In the genomic region with DNA sequence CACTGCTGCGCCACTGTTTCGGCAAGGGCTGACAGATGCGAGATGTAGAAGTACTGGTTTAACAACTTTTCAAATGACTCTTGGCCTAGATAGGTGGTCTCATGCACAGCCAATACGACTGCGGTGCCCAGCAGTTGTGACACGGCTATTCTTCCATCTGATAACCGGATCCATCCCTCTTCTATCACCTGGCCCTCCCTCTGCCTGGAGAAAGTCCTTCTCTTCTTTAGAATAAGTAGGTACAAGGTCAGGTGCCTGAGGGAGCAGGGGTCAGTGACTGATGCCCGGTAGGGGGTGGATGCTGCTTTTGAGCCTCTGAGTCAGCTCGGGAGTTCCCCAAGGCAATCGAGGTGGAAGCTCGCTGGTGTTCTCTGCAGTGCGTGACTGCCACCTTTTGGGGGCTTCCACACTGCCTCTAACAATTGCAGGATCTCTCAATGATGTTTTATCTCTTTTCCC, we compare ENCODE assay signal across 7 cellular contexts.
DNase-seq lines count a peak whose midpoint lies in the region; ATAC-seq and TF ChIP-seq lines count a peak whose summit lies in the region.

No MANE protein-coding gene starts in this region.

- DNase-seq in GM06990 (ENCODE audit: extremely low read depth, insufficient read length) = no peak
- peak in 1 of 3 donors; percentile 43 for DNase-seq in right lobe of liver
- no peak for DNase-seq in activated naive CD4-positive, alpha-beta T cell treated with anti-CD3 and anti-CD28 coated beads, Interleukin-2, amount 50 U/mL, for 16 hours
- DNase-seq in 8988T = no peak

- no peaks in the 10 kb centered on the region for H4K20me1 ChIP-seq in SU-DHL-6 (ENCODE audit: low read depth, low read length)

- H3K27ac ChIP-seq in SU-DHL-6 (ENCODE audit: low read depth, low read length) (no peak overlapping the region), right lobe of liver (no peak overlapping the region)

- H3K9me2 ChIP-seq in SU-DHL-6 (replicated peaks; ENCODE audit: insufficient read depth, low read length) = no peaks in the 10 kb centered on the region

- intact Hi-C loops in right lobe of liver (cut with DNase I) = no loop called here

- no peak overlapping the region for H2AFZ ChIP-seq in SU-DHL-6 (ENCODE audit: low read depth, low read length, severe bottlenecking)

- H3K9me3 ChIP-seq in SU-DHL-6 (ENCODE audit: insufficient read depth, low read length) (no peaks in the 10 kb centered on the region), right lobe of liver (no peaks in the 10 kb centered on the region)

- H3K27me3 ChIP-seq in GM06990 (replicated peaks; ENCODE audit: control insufficient read depth, insufficient read depth, low read length) (no peaks in the 10 kb centered on the region), SU-DHL-6 (ENCODE audit: low read length) (no peaks in the 10 kb centered on the region), right lobe of liver (no peaks in the 10 kb centered on the region)

- WGBS in right lobe of liver (ENCODE audit: insufficient coverage, low coverage, low lambda C conversion rate, missing lambda C conversion rate) = 47% methylated on average over 8 of the region's 12 CpGs

- no peak overlapping the region for H3K9ac ChIP-seq in SU-DHL-6 (ENCODE audit: low read length)

- ATAC-seq in HG03432 (IDR thresholded peaks at IDR 0.05; ENCODE audit: unreplicated experiment) (peak; percentile 67), right lobe of liver (peak in 2 of 4 donors; percentile 24 to 74), GM19397 (IDR thresholded peaks at IDR 0.05; ENCODE audit: unreplicated experiment) (no peak)

- H3K36me3 ChIP-seq in GM06990 (ENCODE audit: control insufficient read depth, insufficient read depth, low read length) (no peaks in the 10 kb centered on the region), SU-DHL-6 (ENCODE audit: low read length) (no peaks in the 10 kb centered on the region), right lobe of liver (no peaks in the 10 kb centered on the region)

- H3K4me2 ChIP-seq in SU-DHL-6 (ENCODE audit: low read depth, low read length, poor library complexity, severe bottlenecking) = no peak overlapping the region

- H3K4me3 ChIP-seq in GM06990 (replicated peaks; ENCODE audit: low read depth, low read length) (no peak overlapping the region), SU-DHL-6 (ENCODE audit: insufficient read depth, low read length, poor library complexity, severe bottlenecking) (no peak overlapping the region), right lobe of liver (no peak overlapping the region)

- no peaks in the 10 kb centered on the region for H3K4me1 ChIP-seq in right lobe of liver

- H3F3A ChIP-seq in SU-DHL-6 (ENCODE audit: insufficient read depth) = no peaks in the 10 kb centered on the region

- no peak for TF ChIP-seq POLR2A in right lobe of liver (IDR thresholded peaks at IDR 0.05)

- H3K79me2 ChIP-seq in SU-DHL-6 (ENCODE audit: insufficient read depth, low read length) = no peaks in the 10 kb centered on the region

- peak; percentile 35 for TF ChIP-seq CTCF in GM06990 (IDR thresholded peaks at IDR 0.05; ENCODE audit: insufficient read depth, low read length, poor library complexity, severe bottlenecking)
- peak; percentile 11 for TF ChIP-seq CTCF in SU-DHL-6 (IDR thresholded peaks at IDR 0.05; ENCODE audit: insufficient read depth, low read length, poor library complexity, severe bottlenecking)
- TF ChIP-seq CTCF in right lobe of liver (IDR thresholded peaks at IDR 0.05) = peak in 3 of 4 donors; percentile 13 to 20 (median 13)
